ENCODE assay signal across 16 cellular contexts in the genomic region with DNA sequence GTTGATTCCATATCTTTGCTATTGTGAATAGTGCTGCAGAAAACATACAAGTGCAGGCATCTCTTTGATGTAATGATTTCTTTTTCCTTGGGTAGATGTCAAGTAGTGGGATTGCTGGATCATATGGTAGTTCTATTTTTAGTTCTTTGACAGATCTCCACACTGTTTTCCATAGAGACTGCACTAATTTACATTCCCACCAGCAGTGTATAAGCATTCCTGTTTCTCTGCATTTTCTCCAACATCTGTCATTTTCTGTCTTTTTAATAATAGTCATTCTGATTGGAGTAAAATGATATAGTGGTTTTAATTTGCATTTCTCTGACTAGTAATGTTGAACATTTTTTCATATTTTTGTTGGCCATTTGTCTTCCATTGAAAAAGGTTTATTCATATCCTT.
DNase-seq lines count a peak whose midpoint lies in the region; TF ChIP-seq lines count a peak whose summit lies in the region.
"Had no signal": no experiment of that assay in that cellular context is flagged by ENCODE, and none has a peak within 500 bp of the region (broad histone marks: within the 10 kb centered on the region; RNA-seq: fewer than 3 reads in every experiment).

No MANE protein-coding gene starts in this region.

- no peaks in the 10 kb centered on the region for H4K20me1 ChIP-seq in neural cell (ENCODE audit: insufficient read depth)
- H4K20me1 ChIP-seq: BLaER1 treated with 17β-estradiol and CSF1 and Interleukin-3, amounts not matched to agents 10 nM and 100 nM had no signal

- H2AFZ ChIP-seq in neural cell (ENCODE audit: low read depth, low read length), result no peak overlapping the region
- H2AFZ ChIP-seq: GM23338 had no signal

- H3K4me3 ChIP-seq in neural cell (ENCODE audit: low read length), result no peak overlapping the region
- H3K4me3 ChIP-seq: BLaER1 treated with 17β-estradiol and CSF1 and Interleukin-3, amounts not matched to agents 10 nM and 100 nM; GM23338 had no signal

- H3K9me3 Mint-ChIP-seq in HFFc6, result peaks cover 21% of the 10 kb centered on the region
- H3K9me3 Mint-ChIP-seq in chondrocyte (ENCODE audit: low read depth), result peaks cover 6% of the 10 kb centered on the region
- H3K9me3 Mint-ChIP-seq in Calu3 (ENCODE audit: low read depth, unreplicated experiment), result peaks cover 3% of the 10 kb centered on the region

- H3K27ac ChIP-seq in neural cell (ENCODE audit: low read length), result peak overlapping the region; percentile 95
- H3K27ac ChIP-seq: BLaER1 treated with 17β-estradiol and CSF1 and Interleukin-3, amounts not matched to agents 10 nM and 100 nM had no signal

- peak overlapping the region; percentile 57 for H3K9ac ChIP-seq in neural cell (ENCODE audit: low read length)
- H3K9ac ChIP-seq: BLaER1 treated with 17β-estradiol and CSF1 and Interleukin-3, amounts not matched to agents 10 nM and 100 nM had no signal

- peaks cover 63% of the 10 kb centered on the region for H3K36me3 Mint-ChIP-seq in HFFc6 (ENCODE audit: low read depth)
- H3K36me3 Mint-ChIP-seq in chondrocyte (ENCODE audit: low read depth), result peaks cover 14% of the 10 kb centered on the region
- no peaks in the 10 kb centered on the region for H3K36me3 Mint-ChIP-seq in Calu3 (ENCODE audit: insufficient read depth, unreplicated experiment)
- H3K36me3 Mint-ChIP-seq: CD14-positive monocyte had no signal

- peak; percentile 85 for TF ChIP-seq EP300 in neural cell (conservative IDR thresholded peaks at IDR 0.05; ENCODE audit: poor library complexity, severe bottlenecking)

- peak overlapping the region; percentile 19; the same call in 1 of the 2 replicates for H3K27ac Mint-ChIP-seq in HFFc6
- H3K27ac Mint-ChIP-seq in chondrocyte (ENCODE audit: unreplicated experiment), result peak overlapping the region; percentile 17
- no peak overlapping the region for H3K27ac Mint-ChIP-seq in Calu3 (ENCODE audit: unreplicated experiment)
- H3K27ac Mint-ChIP-seq: CD14-positive monocyte; CD4-positive, alpha-beta T cell; GM23338; H9 had no signal

- no peaks in the 10 kb centered on the region for H3K9me2 ChIP-seq in neural cell (ENCODE audit: insufficient read depth, low read length)

- no peaks in the 10 kb centered on the region for H3K9me3 ChIP-seq in neural cell (ENCODE audit: low read length)
- H3K9me3 ChIP-seq: BE2C had no signal

- no peak overlapping the region for H3K4me2 ChIP-seq in neural cell (ENCODE audit: low read length)
- H3K4me2 ChIP-seq: BLaER1 treated with 17β-estradiol and CSF1 and Interleukin-3, amounts not matched to agents 10 nM and 100 nM; GM23338 had no signal

- TF ChIP-seq RAD21 in neural cell (conservative IDR thresholded peaks at IDR 0.05), result no peak

- intact Hi-C loops in cardiac septum (cut with DNase I) (no loop called here), Calu3 (cut with micrococcal nuclease; ENCODE audit: unreplicated experiment) (no loop called here)

- H3K79me2 ChIP-seq in neural cell (replicated peaks; ENCODE audit: insufficient read depth, low read length), result no peaks in the 10 kb centered on the region

- H3K4me1 Mint-ChIP-seq in HFFc6 (ENCODE audit: low read depth) (peaks cover 96% of the 10 kb centered on the region), chondrocyte (ENCODE audit: low read depth) (peaks cover 46% of the 10 kb centered on the region), Calu3 (ENCODE audit: low read depth, unreplicated experiment) (no peaks in the 10 kb centered on the region)

- DNase-seq in HFFc6, result no peak
- no peak for DNase-seq in chondrocyte (ENCODE audit: low spot score)
- DNase-seq in AG20443 (ENCODE audit: low spot score), result no peak
- DNase-seq in cardiac septum (ENCODE audit: low spot score), result no peak
- no peak for DNase-seq in Calu3
- DNase-seq: AML-193; BE2C; CD4-positive, alpha-beta T cell; CD8-positive, alpha-beta memory T cell; DMS79; GF-D8; H9 had no signal

- TF ChIP-seq CTCF in HFFc6 (IDR thresholded peaks at IDR 0.05) (no peak), chondrocyte (IDR thresholded peaks at IDR 0.05) (no peak), neural cell (IDR thresholded peaks at IDR 0.05; ENCODE audit: poor library complexity, severe bottlenecking) (no peak), Calu3 (IDR thresholded peaks at IDR 0.05; ENCODE audit: unreplicated experiment) (no peak)

- no TSS peak for BruUV-seq in Calu3 (replicated peaks; lab: Mats Ljungman, UMichigan)

- H3K27me3 Mint-ChIP-seq in HFFc6 (ENCODE audit: insufficient read depth) (peaks cover 30% of the 10 kb centered on the region), chondrocyte (ENCODE audit: low read depth) (no peaks in the 10 kb centered on the region), Calu3 (ENCODE audit: unreplicated experiment) (no peaks in the 10 kb centered on the region)
- H3K27me3 Mint-ChIP-seq: CD4-positive, alpha-beta T cell; CD8-positive, alpha-beta memory T cell had no signal

- CTCF ChIA-PET in Calu3 (lab: Charles Lee), result no interaction called here

- H3K4me3 Mint-ChIP-seq in HFFc6 (peak overlapping the region; percentile 20; the same call in 1 of the 2 replicates), chondrocyte (ENCODE audit: unreplicated experiment) (no peak overlapping the region), Calu3 (ENCODE audit: low read depth, unreplicated experiment) (no peak overlapping the region)
- H3K4me3 Mint-ChIP-seq: CD14-positive monocyte; CD4-positive, alpha-beta T cell; CD8-positive, alpha-beta memory T cell; GM23338; H9 had no signal

- no peaks in the 10 kb centered on the region for H3K27me3 ChIP-seq in neural cell (ENCODE audit: insufficient read depth, low read depth, low read length)
- H3K27me3 ChIP-seq: BE2C; BLaER1 treated with 17β-estradiol and CSF1 and Interleukin-3, amounts not matched to agents 10 nM and 100 nM had no signal

- H3K36me3 ChIP-seq in neural cell (ENCODE audit: insufficient read depth, low read length), result no peaks in the 10 kb centered on the region
- H3K36me3 ChIP-seq: BE2C had no signal

- no peaks in the 10 kb centered on the region for H3F3A ChIP-seq in neural cell (ENCODE audit: insufficient read depth, low read length, poor library complexity, severe bottlenecking)

TF ChIP-seq in neural cell, 6 proteins besides CTCF, POLR2A, EP300 and RAD21:
- TF ChIP-seq EZH2 (IDR thresholded peaks at IDR 0.05; ENCODE audit: borderline replicate concordance, insufficient read depth, low read length, poor library complexity, severe bottlenecking) (no peak), TAF1 (IDR thresholded peaks at IDR 0.05; ENCODE audit: low read depth) (no peak), MXI1 (conservative IDR thresholded peaks at IDR 0.05; ENCODE audit: poor library complexity, severe bottlenecking) (no peak), POLR2AphosphoS5 (IDR thresholded peaks at IDR 0.05) (peak; percentile 46), SMC3 (conservative IDR thresholded peaks at IDR 0.05; ENCODE audit: poor library complexity) (no peak)
- TF ChIP-seq, protein P1, sequence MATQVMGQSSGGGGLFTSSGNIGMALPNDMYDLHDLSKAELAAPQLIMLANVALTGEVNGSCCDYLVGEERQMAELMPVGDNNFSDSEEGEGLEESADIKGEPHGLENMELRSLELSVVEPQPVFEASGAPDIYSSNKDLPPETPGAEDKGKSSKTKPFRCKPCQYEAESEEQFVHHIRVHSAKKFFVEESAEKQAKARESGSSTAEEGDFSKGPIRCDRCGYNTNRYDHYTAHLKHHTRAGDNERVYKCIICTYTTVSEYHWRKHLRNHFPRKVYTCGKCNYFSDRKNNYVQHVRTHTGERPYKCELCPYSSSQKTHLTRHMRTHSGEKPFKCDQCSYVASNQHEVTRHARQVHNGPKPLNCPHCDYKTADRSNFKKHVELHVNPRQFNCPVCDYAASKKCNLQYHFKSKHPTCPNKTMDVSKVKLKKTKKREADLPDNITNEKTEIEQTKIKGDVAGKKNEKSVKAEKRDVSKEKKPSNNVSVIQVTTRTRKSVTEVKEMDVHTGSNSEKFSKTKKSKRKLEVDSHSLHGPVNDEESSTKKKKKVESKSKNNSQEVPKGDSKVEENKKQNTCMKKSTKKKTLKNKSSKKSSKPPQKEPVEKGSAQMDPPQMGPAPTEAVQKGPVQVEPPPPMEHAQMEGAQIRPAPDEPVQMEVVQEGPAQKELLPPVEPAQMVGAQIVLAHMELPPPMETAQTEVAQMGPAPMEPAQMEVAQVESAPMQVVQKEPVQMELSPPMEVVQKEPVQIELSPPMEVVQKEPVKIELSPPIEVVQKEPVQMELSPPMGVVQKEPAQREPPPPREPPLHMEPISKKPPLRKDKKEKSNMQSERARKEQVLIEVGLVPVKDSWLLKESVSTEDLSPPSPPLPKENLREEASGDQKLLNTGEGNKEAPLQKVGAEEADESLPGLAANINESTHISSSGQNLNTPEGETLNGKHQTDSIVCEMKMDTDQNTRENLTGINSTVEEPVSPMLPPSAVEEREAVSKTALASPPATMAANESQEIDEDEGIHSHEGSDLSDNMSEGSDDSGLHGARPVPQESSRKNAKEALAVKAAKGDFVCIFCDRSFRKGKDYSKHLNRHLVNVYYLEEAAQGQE (IDR thresholded peaks at IDR 0.05; ENCODE audit: borderline replicate concordance), result peak; percentile 97
